Comparison of ENCODE assay signal across 12 cellular contexts in genomic region chr7:157405914-157406810, GRCh38.
A peak's percentile ranks its signal among the peaks of the same experiment; 100 is the strongest.
DNase-seq lines count a peak whose midpoint lies in the region; FAIRE-seq and TF ChIP-seq lines count a peak whose summit lies in the region.
"Had no signal": no experiment of that assay in that cellular context is flagged by ENCODE, and none has a peak within 500 bp of the region (broad histone marks: within the 10 kb centered on the region; RNA-seq: fewer than 3 reads in every experiment).

No MANE protein-coding gene starts in this region.

- H3K4ac ChIP-seq in mesendoderm (ENCODE audit: low read depth, low read length) = no peak overlapping the region

- H2BK15ac ChIP-seq in mesendoderm (replicated peaks; ENCODE audit: low read depth) = no peak overlapping the region

- H3K79me1 ChIP-seq in mesendoderm (ENCODE audit: low read length) = peaks cover 8% of the 10 kb centered on the region

- H2BK5ac ChIP-seq in mesendoderm (ENCODE audit: low read length) = no peak overlapping the region

- TF ChIP-seq CTCF in AG10803 (conservative IDR thresholded peaks at IDR 0.05; ENCODE audit: low read length) = peak; percentile 16; the same call in 1 of the 2 replicates
- TF ChIP-seq CTCF in HFF-Myc (IDR thresholded peaks at IDR 0.05; ENCODE audit: low read depth, low read length, missing control alignments) = peak; percentile 24
- TF ChIP-seq CTCF in bronchial epithelial cell (IDR thresholded peaks at IDR 0.05; ENCODE audit: insufficient read depth, low read length, severe bottlenecking) = peak; percentile 4
- no peak for TF ChIP-seq CTCF in coronary artery (IDR thresholded peaks at IDR 0.05)

- no peak overlapping the region for H4K5ac ChIP-seq in mesendoderm (ENCODE audit: low read length)

- H4K8ac ChIP-seq in mesendoderm (ENCODE audit: low read depth, low read length) = no peak overlapping the region

- peaks cover 6% of the 10 kb centered on the region for H3K79me2 ChIP-seq in mesendoderm (ENCODE audit: control insufficient read depth, insufficient read depth, low read length)

- TF ChIP-seq POLR2A in H54 (IDR thresholded peaks at IDR 0.05; ENCODE audit: low read depth, low read length) = no peak

- no peak overlapping the region for H3K23ac ChIP-seq in mesendoderm (ENCODE audit: low read length)

- H2AK5ac ChIP-seq in mesendoderm (ENCODE audit: low read length) = no peak overlapping the region

- H3K27me3 ChIP-seq in bronchial epithelial cell (ENCODE audit: control insufficient read depth, insufficient read depth, low read length) (no peaks in the 10 kb centered on the region), mesendoderm (ENCODE audit: insufficient read depth, low read length, poor library complexity) (no peaks in the 10 kb centered on the region)

- H3K56ac ChIP-seq in mesendoderm (ENCODE audit: low read length) = no peak overlapping the region

- no peak overlapping the region for H3K9ac ChIP-seq in mesendoderm (ENCODE audit: low read length)

- no peak overlapping the region for H2BK120ac ChIP-seq in mesendoderm (ENCODE audit: low read depth, low read length)

- DNase-seq in AG10803 (ENCODE audit: low read depth) (peak; percentile 33), HFF-Myc (ENCODE audit: extremely low read depth, low read depth) (no peak), bronchial epithelial cell (ENCODE audit: low read depth) (no peak), mesendoderm (peak; percentile 31), occipital lobe (lab: John Stamatoyannopoulos, UW) (no peak), H54 (ENCODE audit: insufficient read length, low spot score) (no peak), SW 1271 (lab: John Stamatoyannopoulos, UW) (no peak), coronary artery (ENCODE audit: low spot score) (no peak)
- DNase-seq: activated CD4-positive, alpha-beta T cell treated with anti-CD3 and anti-CD28 coated beads for 48 hours; activated naive CD4-positive, alpha-beta T cell treated with Interleukin-2 at 50 U/mL for 16 hours; dermis blood vessel endothelial cell; stimulated activated naive CD4-positive, alpha-beta T cell had no signal

- H3K27ac ChIP-seq in mesendoderm (ENCODE audit: low read depth, low read length) (no peak overlapping the region), coronary artery (peak overlapping the region in 1 of 2 donors; percentile 76)

- H3K4me3 ChIP-seq in AG10803 (ENCODE audit: low read length) = no peak overlapping the region
- no peak overlapping the region for H3K4me3 ChIP-seq in HFF-Myc (replicated peaks; ENCODE audit: low read depth, low read length)
- H3K4me3 ChIP-seq in bronchial epithelial cell (ENCODE audit: low read depth, low read length) = no peak overlapping the region
- no peak overlapping the region for H3K4me3 ChIP-seq in mesendoderm (ENCODE audit: low read length)
- H3K4me3 ChIP-seq in coronary artery = no peak overlapping the region

- H3K18ac ChIP-seq in mesendoderm (ENCODE audit: low read length) = no peak overlapping the region

- no peak overlapping the region for H3K4me2 ChIP-seq in mesendoderm (ENCODE audit: low read length)

- H3K36me3 ChIP-seq in bronchial epithelial cell (ENCODE audit: control insufficient read depth, insufficient read depth, low read length) (peaks cover 2% of the 10 kb centered on the region), mesendoderm (ENCODE audit: control insufficient read depth, insufficient read depth, low read length) (peaks cover 3% of the 10 kb centered on the region)

- no CpG with 5 or more reads among the region's 32 CpGs for WGBS in mesendoderm (ENCODE audit: extremely low coverage, insufficient coverage, low lambda C conversion rate)

- no peaks in the 10 kb centered on the region for H3K4me1 ChIP-seq in mesendoderm (ENCODE audit: control insufficient read depth, low read depth, low read length)

- FAIRE-seq in bronchial epithelial cell (lab: Jason Lieb, UNC) = no peak
- no peak for FAIRE-seq in H54 (lab: Jason Lieb, UNC)

Comparison
In these comparisons a context has a peak if more than half of its experiments do, and no peak if none do; other contexts are left out.
1. DNase-seq: peak in AG10803 (single experiment) and mesendoderm (single experiment); none in HFF-Myc (single experiment), bronchial epithelial cell (single experiment), occipital lobe (single experiment), H54 (single experiment), SW 1271 (0 of 2) and coronary artery (single experiment).